Comparison of ENCODE assay signal across 8 cellular contexts in genomic region chr17:75289122-75289831, GRCh38. TPM values are rescaled to one million over a fixed set of nuclear protein-coding genes. Genes with fewer than 3 reads are reported as not detected.
A peak's percentile ranks its signal among the peaks of the same experiment; 100 is the strongest.
DNase-seq lines count a peak whose midpoint lies in the region; TF ChIP-seq lines count a peak whose summit lies in the region.

SLC25A19 (minus strand) TSS chr17:75289433; CDS start chr17:75286764, 2,669 bp downstream.

- peak within 1 kb of the TSS; percentile 97 for H3K27ac ChIP-seq in effector memory CD4-positive, alpha-beta T cell (ENCODE audit: insufficient read depth, low read length, poor library complexity, severe bottlenecking)

- peak within 1 kb of the TSS; percentile 74 for H3K4me3 ChIP-seq in effector memory CD4-positive, alpha-beta T cell (ENCODE audit: insufficient read depth, low read depth, low read length, poor library complexity, severe bottlenecking)

- POLR2A ChIA-PET in activated CD8-positive, alpha-beta memory T cell treated with anti-CD3 and anti-CD28 coated beads for 36 hours (lab: Charles Lee) = interaction anchor here (0.5 to 2.4 kb wide), 19 partner anchors 13 to 476 kb away, joined by 3 to 35 read pairs (median 3); partner anchors contain the start of genes GALK1, GRB2, LLGL2 and MIF4GD

- H3K9me3 ChIP-seq in effector memory CD4-positive, alpha-beta T cell (ENCODE audit: control insufficient read depth, low read length) = no peaks in the 10 kb centered on the region

- H3K4me1 ChIP-seq in effector memory CD4-positive, alpha-beta T cell (ENCODE audit: control insufficient read depth, insufficient read depth, low read length, poor library complexity, severe bottlenecking) = peaks cover 4% of the 10 kb centered on the region

- no peaks in the 10 kb centered on the region for H3K27me3 ChIP-seq in effector memory CD4-positive, alpha-beta T cell (replicated peaks; ENCODE audit: control insufficient read depth, insufficient read depth, low read length, poor library complexity, severe bottlenecking)

- peaks cover 11% of the 10 kb centered on the region for H3K36me3 ChIP-seq in effector memory CD4-positive, alpha-beta T cell (ENCODE audit: control insufficient read depth, insufficient read depth, low read length)

- TF ChIP-seq CTCF in GM20000 (IDR thresholded peaks at IDR 0.05; ENCODE audit: extremely low read depth, missing control alignments) = peak; percentile 44

- CTCF ChIA-PET in activated CD8-positive, alpha-beta memory T cell treated with anti-CD3 and anti-CD28 coated beads for 36 hours (lab: Charles Lee) = interaction anchor here (0.6 to 3.2 kb wide), 22 partner anchors 9 to 300 kb away, joined by 3 to 27 read pairs (median 3); partner anchors contain the start of genes GRB2, MIF4GD and MRPS7

- DNase-seq in COR-L47 (lab: John Stamatoyannopoulos, UW) = peak; percentile 95
- peak; percentile 91 for DNase-seq in GM20000 (ENCODE audit: low spot score)
- DNase-seq in HT-29 (ENCODE audit: low spot score) = peak; percentile 98
- peak; percentile 99 for DNase-seq in NOMO-1 (lab: John Stamatoyannopoulos, UW; ENCODE audit: unreplicated experiment in 2 of 2)
- DNase-seq in effector memory CD4-positive, alpha-beta T cell = peak; percentile 95 to 97 (median 96)
- DNase-seq in medulla oblongata (ENCODE audit: extremely low spot score) = peak; percentile 99
- peak; percentile 94 for DNase-seq in stimulated activated CD8-positive, alpha-beta memory T cell treated with anti-CD3 and anti-CD28 coated beads, Interleukin-12 subunit alpha, Interleukin-12 subunit beta, amount 100 ng/mL, for 1 hour (ENCODE audit: low read depth)

RNA-seq across cellular contexts. Expression of gene SLC25A19, which starts in this region (rescaled TPM):
- 39.8 and 46.4 TPM in 2 replicates for total RNA-seq in HT-29 (2014; rRNA removed; shearing (Covaris generic))
- 100 to 1,000 TPM; 136 to 141 TPM for total RNA-seq in activated CD8-positive, alpha-beta memory T cell treated with anti-CD3 and anti-CD28 coated beads for 36 hours

Comparison
In these comparisons a context has a peak if more than half of its experiments do, and no peak if none do; other contexts are left out.
1. Peak in every context shown above with its lines: DNase-seq, H3K4me3 ChIP-seq and H3K27ac ChIP-seq.